In the genomic region with DNA sequence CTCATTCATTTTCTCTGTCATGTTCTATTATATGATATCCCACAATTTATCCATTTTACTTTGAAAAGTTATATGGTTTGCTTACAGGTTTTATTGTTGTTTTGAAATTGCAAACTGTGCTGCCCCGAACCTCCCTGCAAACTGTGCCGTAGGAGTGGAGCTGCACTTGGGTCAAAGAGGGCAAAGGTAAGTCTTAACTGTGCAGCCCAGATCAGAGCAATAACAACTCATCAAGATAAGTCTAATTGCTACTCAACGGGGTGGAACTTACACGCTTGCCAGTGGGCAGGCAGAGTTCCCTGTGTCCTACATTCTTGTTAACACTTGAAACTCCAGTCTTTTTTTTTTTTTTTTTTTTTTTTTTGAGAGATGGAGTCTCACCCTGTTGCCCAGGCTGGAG, we compare ENCODE assay signal across 1 cellular context.
TF ChIP-seq lines count a peak whose summit lies in the region.

No MANE protein-coding gene starts in this region.

TF ChIP-seq in WTC11, 78 proteins besides CTCF, POLR2A, EP300 and RAD21 (continued from another document):
- TF ChIP-seq, protein P1, sequence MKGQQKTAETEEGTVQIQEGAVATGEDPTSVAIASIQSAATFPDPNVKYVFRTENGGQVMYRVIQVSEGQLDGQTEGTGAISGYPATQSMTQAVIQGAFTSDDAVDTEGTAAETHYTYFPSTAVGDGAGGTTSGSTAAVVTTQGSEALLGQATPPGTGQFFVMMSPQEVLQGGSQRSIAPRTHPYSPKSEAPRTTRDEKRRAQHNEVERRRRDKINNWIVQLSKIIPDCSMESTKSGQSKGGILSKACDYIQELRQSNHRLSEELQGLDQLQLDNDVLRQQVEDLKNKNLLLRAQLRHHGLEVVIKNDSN (CRISPR knock-in tag; IDR thresholded peaks at IDR 0.05), result no peak
- TF ChIP-seq MXD4 (CRISPR knock-in tag; IDR thresholded peaks at IDR 0.05; ENCODE audit: borderline replicate concordance) (no peak), ETV6 (CRISPR knock-in tag; IDR thresholded peaks at IDR 0.05) (no peak), TP53 (CRISPR knock-in tag; IDR thresholded peaks at IDR 0.05) (no peak), TCF7 (CRISPR knock-in tag; IDR thresholded peaks at IDR 0.05; ENCODE audit: low read depth) (no peak), KAT7 (CRISPR knock-in tag; IDR thresholded peaks at IDR 0.05; ENCODE audit: borderline replicate concordance) (no peak), TEAD1 (CRISPR knock-in tag; IDR thresholded peaks at IDR 0.05) (no peak), EMX1 (CRISPR knock-in tag; IDR thresholded peaks at IDR 0.05) (no peak), MYBL2 (CRISPR knock-in tag; IDR thresholded peaks at IDR 0.05) (no peak), GRHL2 (CRISPR knock-in tag; IDR thresholded peaks at IDR 0.05; ENCODE audit: insufficient replicate concordance, severe bottlenecking) (no peak), NFE2L1 (CRISPR knock-in tag; IDR thresholded peaks at IDR 0.05) (no peak), RELA (CRISPR knock-in tag; IDR thresholded peaks at IDR 0.05; ENCODE audit: borderline replicate concordance) (no peak)
- TF ChIP-seq, protein P2, sequence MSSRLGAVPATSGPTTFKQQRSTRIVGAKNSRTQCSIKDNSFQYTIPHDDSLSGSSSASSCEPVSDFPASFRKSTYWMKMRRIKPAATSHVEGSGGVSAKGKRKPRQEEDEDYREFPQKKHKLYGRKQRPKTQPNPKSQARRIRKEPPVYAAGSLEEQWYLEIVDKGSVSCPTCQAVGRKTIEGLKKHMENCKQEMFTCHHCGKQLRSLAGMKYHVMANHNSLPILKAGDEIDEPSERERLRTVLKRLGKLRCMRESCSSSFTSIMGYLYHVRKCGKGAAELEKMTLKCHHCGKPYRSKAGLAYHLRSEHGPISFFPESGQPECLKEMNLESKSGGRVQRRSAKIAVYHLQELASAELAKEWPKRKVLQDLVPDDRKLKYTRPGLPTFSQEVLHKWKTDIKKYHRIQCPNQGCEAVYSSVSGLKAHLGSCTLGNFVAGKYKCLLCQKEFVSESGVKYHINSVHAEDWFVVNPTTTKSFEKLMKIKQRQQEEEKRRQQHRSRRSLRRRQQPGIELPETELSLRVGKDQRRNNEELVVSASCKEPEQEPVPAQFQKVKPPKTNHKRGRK (CRISPR knock-in tag; IDR thresholded peaks at IDR 0.05; ENCODE audit: borderline replicate concordance), result no peak
- TF ChIP-seq, protein P3, sequence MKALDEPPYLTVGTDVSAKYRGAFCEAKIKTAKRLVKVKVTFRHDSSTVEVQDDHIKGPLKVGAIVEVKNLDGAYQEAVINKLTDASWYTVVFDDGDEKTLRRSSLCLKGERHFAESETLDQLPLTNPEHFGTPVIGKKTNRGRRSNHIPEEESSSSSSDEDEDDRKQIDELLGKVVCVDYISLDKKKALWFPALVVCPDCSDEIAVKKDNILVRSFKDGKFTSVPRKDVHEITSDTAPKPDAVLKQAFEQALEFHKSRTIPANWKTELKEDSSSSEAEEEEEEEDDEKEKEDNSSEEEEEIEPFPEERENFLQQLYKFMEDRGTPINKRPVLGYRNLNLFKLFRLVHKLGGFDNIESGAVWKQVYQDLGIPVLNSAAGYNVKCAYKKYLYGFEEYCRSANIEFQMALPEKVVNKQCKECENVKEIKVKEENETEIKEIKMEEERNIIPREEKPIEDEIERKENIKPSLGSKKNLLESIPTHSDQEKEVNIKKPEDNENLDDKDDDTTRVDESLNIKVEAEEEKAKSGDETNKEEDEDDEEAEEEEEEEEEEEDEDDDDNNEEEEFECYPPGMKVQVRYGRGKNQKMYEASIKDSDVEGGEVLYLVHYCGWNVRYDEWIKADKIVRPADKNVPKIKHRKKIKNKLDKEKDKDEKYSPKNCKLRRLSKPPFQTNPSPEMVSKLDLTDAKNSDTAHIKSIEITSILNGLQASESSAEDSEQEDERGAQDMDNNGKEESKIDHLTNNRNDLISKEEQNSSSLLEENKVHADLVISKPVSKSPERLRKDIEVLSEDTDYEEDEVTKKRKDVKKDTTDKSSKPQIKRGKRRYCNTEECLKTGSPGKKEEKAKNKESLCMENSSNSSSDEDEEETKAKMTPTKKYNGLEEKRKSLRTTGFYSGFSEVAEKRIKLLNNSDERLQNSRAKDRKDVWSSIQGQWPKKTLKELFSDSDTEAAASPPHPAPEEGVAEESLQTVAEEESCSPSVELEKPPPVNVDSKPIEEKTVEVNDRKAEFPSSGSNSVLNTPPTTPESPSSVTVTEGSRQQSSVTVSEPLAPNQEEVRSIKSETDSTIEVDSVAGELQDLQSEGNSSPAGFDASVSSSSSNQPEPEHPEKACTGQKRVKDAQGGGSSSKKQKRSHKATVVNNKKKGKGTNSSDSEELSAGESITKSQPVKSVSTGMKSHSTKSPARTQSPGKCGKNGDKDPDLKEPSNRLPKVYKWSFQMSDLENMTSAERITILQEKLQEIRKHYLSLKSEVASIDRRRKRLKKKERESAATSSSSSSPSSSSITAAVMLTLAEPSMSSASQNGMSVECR (CRISPR knock-in tag; IDR thresholded peaks at IDR 0.05; ENCODE audit: borderline replicate concordance), result no peak
